15 cellular contexts compared by ENCODE assay signal in genomic region chr10:96509017-96509641, GRCh38. TPM values are rescaled to one million over a fixed set of nuclear protein-coding genes. Genes with fewer than 3 reads are reported as not detected.
DNase-seq lines count a peak whose midpoint lies in the region; TF ChIP-seq lines count a peak whose summit lies in the region.
"Had no signal": no experiment of that assay in that cellular context is flagged by ENCODE, and none has a peak within 500 bp of the region (broad histone marks: within the 10 kb centered on the region; RNA-seq: fewer than 3 reads in every experiment).

No MANE protein-coding gene starts in this region.

- DNase-seq in GM04503 (ENCODE audit: low read depth) (peak; percentile 61), SJSA1 (ENCODE audit: low read depth in 1 of 2, low spot score in 2 of 2) (peak; percentile 43 to 59), fibroblast of pulmonary artery (ENCODE audit: low read depth) (peak; percentile 14), non-pigmented ciliary epithelial cell (ENCODE audit: low read depth) (peak; percentile 92), thyroid gland (no peak), GM13977 (ENCODE audit: low spot score) (no peak), GM10266 (ENCODE audit: extremely low spot score) (no peak), NCI-H128 (lab: John Stamatoyannopoulos, UW; ENCODE audit: unreplicated experiment) (no peak)
- DNase-seq: activated CD8-positive, alpha-beta T cell treated with anti-CD3 and anti-CD28 coated beads for 36 hours; CD8-positive, alpha-beta memory T cell; cerebellar nuclear complex; naive thymus-derived CD8-positive, alpha-beta T cell; RPMI8226 had no signal

- H3K9me3 ChIP-seq in SJSA1 (replicated peaks), result no peaks in the 10 kb centered on the region
- no peaks in the 10 kb centered on the region for H3K9me3 ChIP-seq in thyroid gland
- H3K9me3 ChIP-seq: thoracic aorta had no signal

- WGBS in thyroid gland, 2 donors, result 79 to 85% methylated on average over 2 to 3 of the region's 3 CpGs

- no peaks in the 10 kb centered on the region for H3K36me3 ChIP-seq in SJSA1
- no peaks in the 10 kb centered on the region for H3K36me3 ChIP-seq in thyroid gland
- H3K36me3 ChIP-seq: thoracic aorta had no signal

- TF ChIP-seq CTCF in fibroblast of pulmonary artery (IDR thresholded peaks at IDR 0.05; ENCODE audit: low read length, missing control alignments) (no peak), thyroid gland (IDR thresholded peaks at IDR 0.05) (no peak), GM13977 (IDR thresholded peaks at IDR 0.05; ENCODE audit: extremely low read depth, insufficient read depth, missing control alignments) (no peak), GM10266 (IDR thresholded peaks at IDR 0.05; ENCODE audit: control insufficient read depth, insufficient read depth, low read depth, missing control alignments) (no peak)

- in situ Hi-C loops in GM13977 (cut with MboI; ENCODE audit: low pct_unique_long_range_greater_than_20kb, low sequenced_read_pairs, unreplicated experiment), result loop anchor here (10.0 kb wide), 1 partner anchor 114 kb away; no protein-coding TSS in a partner anchor

- H3K4me3 ChIP-seq in SJSA1, result no peak overlapping the region
- no peak overlapping the region for H3K4me3 ChIP-seq in fibroblast of pulmonary artery (replicated peaks; ENCODE audit: low read depth, low read length)
- H3K4me3 ChIP-seq in thyroid gland (replicated peaks in 1 of 3), result no peak overlapping the region
- H3K4me3 ChIP-seq: skin epidermis, thoracic aorta had no signal

- intact Hi-C loops in thyroid gland (cut with DNase I), result no loop called here

- H3K27ac ChIP-seq in SJSA1 (no peak overlapping the region), thyroid gland (no peak overlapping the region)
- H3K27ac ChIP-seq: thoracic aorta had no signal

- H3K4me1 ChIP-seq in SJSA1 (replicated peaks) (peaks cover 26% of the 10 kb centered on the region), thyroid gland (peaks cover 12 to 16% of the 10 kb centered on the region in 2 donors)

- H3K27me3 ChIP-seq in SJSA1 (replicated peaks), result peaks cover 22% of the 10 kb centered on the region
- H3K27me3 ChIP-seq in thyroid gland, result no peaks in the 10 kb centered on the region

- no peak for TF ChIP-seq POLR2A in thyroid gland (IDR thresholded peaks at IDR 0.05)

RNA-seq across cellular contexts. Expression of gene TLL2, which starts 4.6 kb away (rescaled TPM):
- total RNA-seq in SJSA1 (2014; rRNA removed; shearing (Covaris generic)), result not detected in 2 replicates
- 1 to 10 TPM in 3 of 4 donors, under 1 TPM in 1; 0.13 to 2.4 (median 1.8) TPM for total RNA-seq in thyroid gland
- total RNA-seq: thoracic aorta had no signal

Comparison
In these comparisons a context has a peak if more than half of its experiments do, and no peak if none do; other contexts are left out.
1. DNase-seq: peak in GM04503 (single experiment), SJSA1 (2 of 2), fibroblast of pulmonary artery (single experiment) and non-pigmented ciliary epithelial cell (single experiment); none in thyroid gland (0 of 2), GM13977 (single experiment), GM10266 (single experiment) and NCI-H128 (single experiment).